In the genomic region with DNA sequence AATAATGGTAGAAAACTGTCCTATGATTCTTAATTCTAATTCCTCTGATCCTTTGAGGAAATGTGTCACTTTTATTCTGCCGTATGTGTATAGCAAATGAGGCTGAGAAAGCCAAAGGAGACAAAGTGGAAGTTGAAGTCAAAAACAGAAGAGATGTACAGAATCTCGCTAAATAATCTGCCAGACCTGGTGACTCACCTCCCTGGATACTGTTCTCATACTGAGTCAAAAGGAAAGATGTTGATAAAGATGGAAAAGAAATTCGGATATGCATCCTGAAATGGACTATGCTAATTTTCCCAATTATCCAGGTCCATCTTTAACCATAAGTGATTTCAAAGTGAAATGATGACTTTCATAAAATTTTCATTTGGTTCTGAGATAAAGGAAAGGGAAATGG, we compare ENCODE assay signal across 2 cellular contexts.
TF ChIP-seq lines count a peak whose summit lies in the region.

No MANE protein-coding gene starts in this region.

TF ChIP-seq in IMR-90, 13 proteins besides CTCF, POLR2A, EP300 and RAD21 (continued from another document):
- TF ChIP-seq FOS (IDR thresholded peaks at IDR 0.05; ENCODE audit: low read depth, low read length): no peak
- no peak for TF ChIP-seq CEBPB (IDR thresholded peaks at IDR 0.05; ENCODE audit: low read depth, low read length)
- TF ChIP-seq RCOR1 (IDR thresholded peaks at IDR 0.05; ENCODE audit: insufficient replicate concordance, low read length): no peak
- TF ChIP-seq, protein P1, sequence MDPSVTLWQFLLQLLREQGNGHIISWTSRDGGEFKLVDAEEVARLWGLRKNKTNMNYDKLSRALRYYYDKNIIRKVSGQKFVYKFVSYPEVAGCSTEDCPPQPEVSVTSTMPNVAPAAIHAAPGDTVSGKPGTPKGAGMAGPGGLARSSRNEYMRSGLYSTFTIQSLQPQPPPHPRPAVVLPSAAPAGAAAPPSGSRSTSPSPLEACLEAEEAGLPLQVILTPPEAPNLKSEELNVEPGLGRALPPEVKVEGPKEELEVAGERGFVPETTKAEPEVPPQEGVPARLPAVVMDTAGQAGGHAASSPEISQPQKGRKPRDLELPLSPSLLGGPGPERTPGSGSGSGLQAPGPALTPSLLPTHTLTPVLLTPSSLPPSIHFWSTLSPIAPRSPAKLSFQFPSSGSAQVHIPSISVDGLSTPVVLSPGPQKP (IDR thresholded peaks at IDR 0.05; ENCODE audit: borderline replicate concordance, low read depth, low read length): no peak
- TF ChIP-seq CHD1 (IDR thresholded peaks at IDR 0.05; ENCODE audit: low read depth, low read length): no peak
- TF ChIP-seq, protein P2, sequence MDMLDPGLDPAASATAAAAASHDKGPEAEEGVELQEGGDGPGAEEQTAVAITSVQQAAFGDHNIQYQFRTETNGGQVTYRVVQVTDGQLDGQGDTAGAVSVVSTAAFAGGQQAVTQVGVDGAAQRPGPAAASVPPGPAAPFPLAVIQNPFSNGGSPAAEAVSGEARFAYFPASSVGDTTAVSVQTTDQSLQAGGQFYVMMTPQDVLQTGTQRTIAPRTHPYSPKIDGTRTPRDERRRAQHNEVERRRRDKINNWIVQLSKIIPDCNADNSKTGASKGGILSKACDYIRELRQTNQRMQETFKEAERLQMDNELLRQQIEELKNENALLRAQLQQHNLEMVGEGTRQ (IDR thresholded peaks at IDR 0.05; ENCODE audit: low read depth, low read length): no peak
- TF ChIP-seq MAFK (IDR thresholded peaks at IDR 0.05; ENCODE audit: low read depth, low read length): no peak
- TF ChIP-seq BHLHE40 (IDR thresholded peaks at IDR 0.05; ENCODE audit: low read depth, low read length): no peak
- no peak for TF ChIP-seq RFX5 (IDR thresholded peaks at IDR 0.05; ENCODE audit: low read depth, low read length)
- TF ChIP-seq MAZ (IDR thresholded peaks at IDR 0.05; ENCODE audit: borderline replicate concordance, low read depth, low read length): no peak
- TF ChIP-seq SMC3 (IDR thresholded peaks at IDR 0.05; ENCODE audit: low read depth, low read length): no peak

TF ChIP-seq in K562, 482 proteins besides CTCF, POLR2A, EP300 and RAD21 (continued from another document):
- no peak for TF ChIP-seq PHB2 (IDR thresholded peaks at IDR 0.05; ENCODE audit: low read depth)
- peak; percentile 54 for TF ChIP-seq JUND (IDR thresholded peaks at IDR 0.05; ENCODE audit: borderline replicate concordance, low read depth, low read length)
- peak; percentile 54; the same call in 1 of the 3 replicates for TF ChIP-seq JUND (tag; IDR thresholded peaks at IDR 0.05; ENCODE audit: borderline replicate concordance, low read depth, low read length)
- TF ChIP-seq FOSL1 (tag; conservative IDR thresholded peaks at IDR 0.05): peak; percentile 72
- no peak for TF ChIP-seq SAFB (IDR thresholded peaks at IDR 0.05; ENCODE audit: borderline replicate concordance, low read depth, low read length)
- peak; percentile 43; the same call in 1 of the 2 replicates for TF ChIP-seq GTF2E2 (tag; IDR thresholded peaks at IDR 0.05)
- TF ChIP-seq POLR2H (tag; IDR thresholded peaks at IDR 0.05; ENCODE audit: low read depth): 0 out of 2 replicates have a peak, but pooled peaks have one; percentile 3
- no peak for TF ChIP-seq DMBX1 (CRISPR knock-in tag; IDR thresholded peaks at IDR 0.05; ENCODE audit: borderline replicate concordance)
TF ChIP-seq in K562: peak in this region for 5.
